ENCODE assay signal across 19 cellular contexts in the genomic region with DNA sequence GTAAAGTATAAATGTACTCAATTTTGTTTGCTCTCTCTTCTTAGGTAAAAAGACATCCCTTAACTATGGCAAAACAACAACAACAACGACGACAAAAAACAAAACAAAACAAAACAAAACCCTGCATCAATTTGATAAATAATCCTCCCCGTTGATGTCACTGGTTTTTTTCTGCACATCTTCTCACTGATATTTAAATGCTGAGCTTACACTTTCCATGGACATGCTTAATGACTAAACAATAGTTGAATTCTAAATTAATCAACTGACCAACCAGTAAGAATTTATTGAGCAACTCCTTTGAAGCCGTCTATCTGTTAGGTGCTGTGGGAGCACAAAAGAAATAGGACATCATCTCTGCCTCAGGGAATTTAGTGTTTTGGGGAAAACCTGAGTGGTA. TPM values are rescaled to one million over a fixed set of nuclear protein-coding genes. Genes with fewer than 3 reads are reported as not detected.
DNase-seq lines count a peak whose midpoint lies in the region; ATAC-seq, FAIRE-seq and TF ChIP-seq lines count a peak whose summit lies in the region.
"Had no signal": no experiment of that assay in that cellular context is flagged by ENCODE, and none has a peak within 500 bp of the region (broad histone marks: within the 10 kb centered on the region; RNA-seq: fewer than 3 reads in every experiment).

No MANE protein-coding gene starts in this region.

- FAIRE-seq in HepG2 (lab: Jason Lieb, UNC) = no peak
- FAIRE-seq: G401.6, GM12891, GM19239 had no signal

- H3K36me3 ChIP-seq in HepG2 (replicated peaks in 1 of 2; ENCODE audit: control insufficient read depth in 1 of 2, insufficient read depth in 2 of 2, low read length in 2 of 2) (peaks cover 6 to 9% of the 10 kb centered on the region in 2 experiments), right lobe of liver (no peaks in the 10 kb centered on the region), IMR-90 (ENCODE audit: control insufficient read depth, insufficient read depth, low read length) (no peaks in the 10 kb centered on the region; the same call in 1 of the 2 replicates)
- H3K36me3 ChIP-seq: BE2C, BLaER1 had no signal

- WGBS in HepG2 (ENCODE audit: low lambda C conversion rate) = 96% methylated on average over 4 of the region's 4 CpGs
- WGBS in right lobe of liver (ENCODE audit: insufficient coverage, low coverage, low lambda C conversion rate, missing lambda C conversion rate) = 59% methylated on average over 4 of the region's 4 CpGs
- no CpG with 5 or more reads among the region's 4 CpGs for WGBS in IMR-90 (ENCODE audit: extremely low coverage in 2 of 2, insufficient read length in 1 of 2), 2 experiments

- no peak overlapping the region for H2AFZ ChIP-seq in HepG2 (ENCODE audit: low read length)
- H2AFZ ChIP-seq in IMR-90 (replicated peaks; ENCODE audit: low read length, poor library complexity) = no peak overlapping the region

- no peak overlapping the region for H4K5ac ChIP-seq in IMR-90 (ENCODE audit: low read depth, low read length)

- H3K27ac ChIP-seq in HepG2 (ENCODE audit: extremely low read length, insufficient read depth, low read length) (no peak overlapping the region), right lobe of liver (no peak overlapping the region), IMR-90 (ENCODE audit: insufficient read depth, low read length) (no peak overlapping the region)
- H3K27ac ChIP-seq: 22Rv1, BLaER1 had no signal

- H3K79me1 ChIP-seq in IMR-90 (ENCODE audit: low read depth in 1 of 2, low read length in 2 of 2) = peaks cover 0 to 4% of the 10 kb centered on the region in 2 experiments; a peak in 1 of 4 replicates

- H4K91ac ChIP-seq in IMR-90 (ENCODE audit: insufficient read depth, low read depth, low read length) = no peak overlapping the region

- H4K20me1 ChIP-seq in HepG2 (ENCODE audit: insufficient read depth, low read length) (no peaks in the 10 kb centered on the region), IMR-90 (ENCODE audit: insufficient read depth, low read length) (no peaks in the 10 kb centered on the region)
- H4K20me1 ChIP-seq: BLaER1 had no signal

- H3K9me3 ChIP-seq in HepG2 (ENCODE audit: low read length) = no peaks in the 10 kb centered on the region
- H3K9me3 ChIP-seq in right lobe of liver = no peaks in the 10 kb centered on the region
- H3K9me3 ChIP-seq in IMR-90 (ENCODE audit: control insufficient read depth, insufficient read depth, low read length) = no peaks in the 10 kb centered on the region
- H3K9me3 ChIP-seq: BE2C, BLaER1 had no signal

- H3K4ac ChIP-seq in IMR-90 (ENCODE audit: low read depth, low read length) = no peak overlapping the region

- H3K9me1 ChIP-seq in IMR-90 (ENCODE audit: insufficient read depth, low read length) = no peaks in the 10 kb centered on the region

- H2AK9ac ChIP-seq in IMR-90 (replicated peaks; ENCODE audit: low read depth, low read length, poor library complexity) = no peak overlapping the region

- no peak overlapping the region for H2BK120ac ChIP-seq in IMR-90 (ENCODE audit: low read depth, low read length)

- H2BK5ac ChIP-seq in IMR-90 (ENCODE audit: low read depth, low read length, poor library complexity, severe bottlenecking) = no peak overlapping the region

- H2BK15ac ChIP-seq in IMR-90 (ENCODE audit: low read depth, low read length) = no peak overlapping the region

- no peaks in the 10 kb centered on the region for H3K27me3 ChIP-seq in HepG2 (ENCODE audit: control insufficient read depth in 1 of 2, insufficient read depth in 2 of 2, low read length in 2 of 2)
- H3K27me3 ChIP-seq in right lobe of liver = no peaks in the 10 kb centered on the region
- no peaks in the 10 kb centered on the region for H3K27me3 ChIP-seq in IMR-90 (ENCODE audit: control insufficient read depth, insufficient read depth, low read length)
- H3K27me3 ChIP-seq: BLaER1 had no signal

- no peak overlapping the region for H3K56ac ChIP-seq in IMR-90 (ENCODE audit: extremely low read depth, insufficient read depth, low read length)

- no peak overlapping the region for H3K14ac ChIP-seq in IMR-90 (replicated peaks; ENCODE audit: low read depth, low read length)

- H3K4me3 ChIP-seq in HepG2 (replicated peaks in 1 of 3; ENCODE audit: insufficient read depth in 1 of 3, low read depth in 2 of 3, low read length in 3 of 3) (no peak overlapping the region), right lobe of liver (no peak overlapping the region), IMR-90 (ENCODE audit: insufficient read depth, low read depth, low read length) (no peak overlapping the region)
- H3K4me3 ChIP-seq: BLaER1 had no signal

- no peak overlapping the region for H3K23ac ChIP-seq in IMR-90 (ENCODE audit: low read depth, low read length)

- TF ChIP-seq CTCF in HepG2 (CRISPR knock-in tag; IDR thresholded peaks at IDR 0.05) (no peak), right lobe of liver (IDR thresholded peaks at IDR 0.05) (no peak), IMR-90 (conservative IDR thresholded peaks at IDR 0.05; ENCODE audit: low read depth, low read length) (no peak)

- dilution Hi-C loops in IMR-90 (cut with HindIII; ENCODE audit: low sequenced_read_pairs, unreplicated experiment) = no loop called here

- intact Hi-C loops in HepG2 (cut with micrococcal nuclease; ENCODE audit: unreplicated experiment) = no loop called here
- intact Hi-C loops in right lobe of liver (cut with DNase I) = no loop called here
- intact Hi-C loops in IMR-90 (cut with micrococcal nuclease) = no loop called here

- in situ Hi-C loops in HepG2 (cut with HindIII; ENCODE audit: extremely low pct_ligation_motif_present, low pct_unique_long_range_greater_than_20kb) = no loop called here
- in situ Hi-C loops in IMR-90 (cut with MboI; ENCODE audit: low sequenced_read_pairs) = no loop called here

- peaks cover 80% of the 10 kb centered on the region for H3K4me1 ChIP-seq in HepG2 (ENCODE audit: insufficient read depth, low read length)
- H3K4me1 ChIP-seq in right lobe of liver = no peaks in the 10 kb centered on the region
- no peaks in the 10 kb centered on the region for H3K4me1 ChIP-seq in IMR-90 (ENCODE audit: control insufficient read depth, insufficient read depth, low read length)
- H3K4me1 ChIP-seq: BE2C, BLaER1 had no signal

- no peak overlapping the region for H2BK20ac ChIP-seq in IMR-90 (ENCODE audit: low read depth, low read length)

- H4K8ac ChIP-seq in IMR-90 (ENCODE audit: low read depth in 2 of 2, low read length in 2 of 2) = no peak overlapping the region

- DNase-seq in HepG2 (ENCODE audit: low spot score) (no peak), right lobe of liver (no peak), IMR-90 (no peak), MV-4-11 (lab: John Stamatoyannopoulos, UW) (no peak)
- DNase-seq: ACHN; BE2C; C1 segment of cervical spinal cord; CD4-positive, alpha-beta memory T cell; CD4-positive, CD25-positive, alpha-beta regulatory T cell; CD8-positive, alpha-beta memory T cell; COR-L47; DMS79 treated with DMSO at 0.1 percent for 48 hours; GF-D8 had no signal

- H3K79me2 ChIP-seq in HepG2 (ENCODE audit: insufficient read depth, low read length) = peaks cover 3% of the 10 kb centered on the region

- CTCF ChIA-PET in HepG2 (lab: Yijun Ruan, JAX; ENCODE audit: low intra/inter-chr PET ratio, low total read pairs) (no interaction called here), IMR-90 (lab: Yijun Ruan, JAX) (interaction anchor here (0.7 kb wide), 1 partner anchor 500 kb away, joined by 3 read pairs; no protein-coding TSS in a partner anchor)

- H2AK5ac ChIP-seq in IMR-90 (ENCODE audit: low read depth, low read length) = no peak overlapping the region

- no peak overlapping the region for H3K4me2 ChIP-seq in HepG2 (ENCODE audit: low read depth, low read length)
- H3K4me2 ChIP-seq in IMR-90 (ENCODE audit: low read depth, low read length) = no peak overlapping the region
- H3K4me2 ChIP-seq: BLaER1 had no signal

- ATAC-seq in HepG2 (no peak), right lobe of liver (no peak), IMR-90 (ENCODE audit: low read depth) (no peak), GM19452 (IDR thresholded peaks at IDR 0.05; ENCODE audit: unreplicated experiment) (no peak)

- TF ChIP-seq RAD21 in HepG2 (CRISPR knock-in tag; IDR thresholded peaks at IDR 0.05) (no peak), IMR-90 (IDR thresholded peaks at IDR 0.05; ENCODE audit: low read length) (no peak)

- no peak for TF ChIP-seq POLR2A in HepG2 (IDR thresholded peaks at IDR 0.05; ENCODE audit: insufficient read depth in 1 of 2, low read depth in 2 of 2, low read length in 2 of 2)
- no peak for TF ChIP-seq POLR2A in right lobe of liver (IDR thresholded peaks at IDR 0.05)
- TF ChIP-seq POLR2A in IMR-90 (IDR thresholded peaks at IDR 0.05; ENCODE audit: low read depth, low read length) = no peak

- TF ChIP-seq EP300 in HepG2 (IDR thresholded peaks at IDR 0.05; ENCODE audit: low read depth in 2 of 2, low read length in 2 of 2) (no peak), HepG2 (CRISPR knock-in tag; IDR thresholded peaks at IDR 0.05; ENCODE audit: borderline replicate concordance) (no peak)

- no peak overlapping the region for H3K18ac ChIP-seq in IMR-90 (ENCODE audit: low read depth, low read length)

- POLR2A ChIA-PET in HepG2 (lab: Yijun Ruan, JAX) (interaction anchor here (1.6 to 1.8 kb wide), 2 partner anchors 13 to 21 kb away, joined by 4 to 6 read pairs; no protein-coding TSS in a partner anchor), IMR-90 (lab: Charles Lee; ENCODE audit: unreplicated experiment) (no interaction called here)

- no TSS peak for BruUV-seq in HepG2 (replicated peaks; lab: Mats Ljungman, UMichigan)
- BruUV-seq in IMR-90 (replicated peaks; lab: Mats Ljungman, UMichigan) = no TSS peak

- H3K9ac ChIP-seq in HepG2 (ENCODE audit: insufficient read depth, low read depth, low read length) = no peak overlapping the region
- H3K9ac ChIP-seq in IMR-90 (ENCODE audit: low read depth, low read length) = no peak overlapping the region
- H3K9ac ChIP-seq: BLaER1 had no signal

RNA-seq across cellular contexts. Expression of a gene that starts 20.2 kb away (rescaled TPM):
- 106 and 143 TPM in 2 replicates for total RNA-seq in HepG2 (2016; rRNA removed; fragmentation: Illumina TruSeq; extraction: Trizol)
- 94.0 and 107 TPM in 2 replicates for total RNA-seq in HepG2 (2016; cell fraction: cytosol; rRNA removed; fragmentation: Illumina TruSeq; extraction: Trizol; ENCODE audit: low read depth)
- 104 and 137 TPM in 2 replicates for total RNA-seq in HepG2 (2016; cell fraction: insoluble cytoplasmic fraction; rRNA removed; fragmentation: Illumina TruSeq; extraction: Trizol)
- total RNA-seq in HepG2 (2016; cell fraction: membrane; rRNA removed; fragmentation: Illumina TruSeq; extraction: Trizol) = 150 and 161 TPM in 2 replicates
- total RNA-seq in HepG2 (2016; cell fraction: nucleus; rRNA removed; fragmentation: Illumina TruSeq; extraction: Trizol) = 60.9 and 61.8 TPM in 2 replicates
- 88.0 and 116 TPM in 2 replicates for polyA plus RNA-seq in HepG2 (2011; rRNA removed)
- 52.2 and 52.3 TPM in 2 replicates for polyA plus RNA-seq in HepG2 (2011; cell fraction: cytosol; rRNA removed)
- polyA plus RNA-seq in HepG2 (2011; cell fraction: nucleus; rRNA removed) = 21.1 and 23.6 TPM in 2 replicates
- polyA plus RNA-seq in HepG2 (2012) = 93.6 and 130 TPM in 2 replicates
- polyA plus RNA-seq in HepG2 (2016; cell fraction: cytosol; fragmentation: Illumina TruSeq; extraction: Trizol; ENCODE audit: low read depth) = 173 and 208 TPM in 2 replicates
- polyA plus RNA-seq in HepG2 (2016; cell fraction: insoluble cytoplasmic fraction; fragmentation: Illumina TruSeq; extraction: Trizol; ENCODE audit: low read depth) = 189 and 200 TPM in 2 replicates
- 177 and 214 TPM in 2 replicates for polyA plus RNA-seq in HepG2 (2016; cell fraction: membrane; fragmentation: Illumina TruSeq; extraction: Trizol; ENCODE audit: low read depth)
- polyA plus RNA-seq in HepG2 (2016; cell fraction: nucleus; fragmentation: Illumina TruSeq; extraction: Trizol; ENCODE audit: insufficient read depth, low read depth) = 95.8 and 99.1 TPM in 2 replicates
- 15.2 and 28.4 TPM in 2 replicates for polyA minus RNA-seq in HepG2 (2011; rRNA and poly(A)+ RNA removed; ENCODE audit: low replicate concordance)
- polyA minus RNA-seq in HepG2 (2011; cell fraction: cytosol; rRNA and poly(A)+ RNA removed) = 20.3 and 21.8 TPM in 2 replicates
- 56.9 and 77.9 TPM in 2 replicates for polyA minus RNA-seq in HepG2 (2011; cell fraction: nucleus; rRNA and poly(A)+ RNA removed)
- total RNA-seq in right lobe of liver = 10 to 100 TPM in 5 of 6 experiments, 1 to 10 TPM in 1; 9.8 to 31.4 (median 25.7) TPM
- 9.0 and 16.7 TPM in 2 replicates for total RNA-seq in IMR-90 (2012; rRNA removed)
- polyA plus RNA-seq in IMR-90 (2012; rRNA removed) = 23.9 and 31.2 TPM in 2 replicates
- 30.6 and 56.2 TPM in 2 replicates for polyA plus RNA-seq in IMR-90 (2012; cell fraction: cytosol; rRNA removed)
- 8.1 and 15.7 TPM in 2 replicates for polyA plus RNA-seq in IMR-90 (2012; cell fraction: nucleus; rRNA removed; ENCODE audit: low replicate concordance)
